Comparison of ENCODE assay signal across 8 cellular contexts in the genomic region with DNA sequence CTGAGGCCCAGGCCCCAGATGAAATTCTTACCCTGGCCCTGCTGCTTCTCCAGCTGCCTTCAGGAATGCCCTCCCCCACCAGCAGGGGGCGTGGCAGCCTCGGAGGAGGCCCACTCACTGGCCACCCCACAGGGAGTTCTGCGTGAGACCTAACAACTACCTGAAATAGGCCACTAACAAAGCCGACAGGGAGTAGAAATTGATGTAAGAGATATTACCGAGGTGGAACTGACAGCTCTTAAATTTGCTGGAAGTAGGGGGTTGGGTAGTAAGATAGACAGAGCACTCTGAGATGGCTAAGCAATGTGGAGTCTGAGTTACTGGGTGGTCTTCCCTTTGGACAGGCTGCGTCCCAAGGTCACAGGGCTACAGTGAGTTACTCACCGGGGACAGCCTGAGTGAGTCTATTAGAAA.
A peak's percentile ranks its signal among the peaks of the same experiment; 100 is the strongest.
DNase-seq lines count a peak whose midpoint lies in the region; ATAC-seq and TF ChIP-seq lines count a peak whose summit lies in the region.

No MANE protein-coding gene starts in this region.

- TF ChIP-seq CTCF in left ventricle myocardium inferior (IDR thresholded peaks at IDR 0.05; ENCODE audit: borderline replicate concordance) = peak; percentile 33
- TF ChIP-seq CTCF in foreskin keratinocyte (conservative IDR thresholded peaks at IDR 0.05) = peak; percentile 62
- TF ChIP-seq CTCF in suprapubic skin (IDR thresholded peaks at IDR 0.05) = peak in 1 of 2 donors; percentile 10

- peak; percentile 72 for ATAC-seq in foreskin keratinocyte

- DNase-seq in left ventricle myocardium inferior (no peak), cardiac septum (ENCODE audit: low spot score) (no peak), H7 (peak; percentile 75), LHCN-M2 (ENCODE audit: low read depth) (peak; percentile 5), foreskin keratinocyte (peak in 1 of 2 donors; percentile 5), suprapubic skin (ENCODE audit: low spot score in 2 of 2) (no peak)
- DNase-seq in activated CD4-positive, alpha-beta T cell treated with anti-CD3 and anti-CD28 coated beads for 48 hours = peak; percentile 64
- peak; percentile 33 to 36 for DNase-seq in stimulated activated CD8-positive, alpha-beta memory T cell treated with anti-CD3 and anti-CD28 coated beads, Interleukin-2, amount 100 ng/mL, for 48 hours (ENCODE audit: low read depth in 2 of 2)

- WGBS in suprapubic skin = 43% methylated on average over 7 of the region's 7 CpGs

- no peak for TF ChIP-seq POLR2A in suprapubic skin (IDR thresholded peaks at IDR 0.05)

- H3K27ac ChIP-seq in left ventricle myocardium inferior (replicated peaks) = no peak overlapping the region
- H3K27ac ChIP-seq in foreskin keratinocyte = no peak overlapping the region
- H3K27ac ChIP-seq in suprapubic skin = no peak overlapping the region

- H3K9me3 ChIP-seq in left ventricle myocardium inferior (replicated peaks) = no peaks in the 10 kb centered on the region
- H3K9me3 ChIP-seq in suprapubic skin = no peaks in the 10 kb centered on the region

- H3K4me3 ChIP-seq in left ventricle myocardium inferior (no peak overlapping the region), H7 (ENCODE audit: insufficient read depth, low read depth, low read length) (no peak overlapping the region), suprapubic skin (no peak overlapping the region)

- intact Hi-C loops in left ventricle myocardium inferior (cut with micrococcal nuclease) (no loop called here), cardiac septum (cut with DNase I) (no loop called here)

- TF ChIP-seq EP300 in suprapubic skin (IDR thresholded peaks at IDR 0.05) = no peak

- H3K27me3 ChIP-seq in left ventricle myocardium inferior (ENCODE audit: low read depth) = no peaks in the 10 kb centered on the region
- no peaks in the 10 kb centered on the region for H3K27me3 ChIP-seq in H7 (ENCODE audit: control insufficient read depth, insufficient read depth, low read length)
- no peaks in the 10 kb centered on the region for H3K27me3 ChIP-seq in foreskin keratinocyte
- no peaks in the 10 kb centered on the region for H3K27me3 ChIP-seq in suprapubic skin

- no peaks in the 10 kb centered on the region for H3K4me1 ChIP-seq in left ventricle myocardium inferior
- H3K4me1 ChIP-seq in foreskin keratinocyte = no peaks in the 10 kb centered on the region
- peaks cover 2% of the 10 kb centered on the region for H3K4me1 ChIP-seq in suprapubic skin

- H3K36me3 ChIP-seq in left ventricle myocardium inferior (no peaks in the 10 kb centered on the region), H7 (replicated peaks; ENCODE audit: control insufficient read depth, insufficient read depth, low read length) (no peaks in the 10 kb centered on the region), suprapubic skin (no peaks in the 10 kb centered on the region)

Comparison
In these comparisons a context has a peak if more than half of its experiments do, and no peak if none do; other contexts are left out.
1. DNase-seq: peak in H7 (single experiment), LHCN-M2 (single experiment), activated CD4-positive, alpha-beta T cell treated with anti-CD3 and anti-CD28 coated beads for 48 hours (single experiment) and stimulated activated CD8-positive, alpha-beta memory T cell treated with anti-CD3 and anti-CD28 coated beads, Interleukin-2, amount 100 ng/mL, for 48 hours (2 of 2); none in left ventricle myocardium inferior (single experiment), cardiac septum (single experiment) and suprapubic skin (0 of 2).